ENCODE assay signal across 28 cellular contexts in the genomic region with DNA sequence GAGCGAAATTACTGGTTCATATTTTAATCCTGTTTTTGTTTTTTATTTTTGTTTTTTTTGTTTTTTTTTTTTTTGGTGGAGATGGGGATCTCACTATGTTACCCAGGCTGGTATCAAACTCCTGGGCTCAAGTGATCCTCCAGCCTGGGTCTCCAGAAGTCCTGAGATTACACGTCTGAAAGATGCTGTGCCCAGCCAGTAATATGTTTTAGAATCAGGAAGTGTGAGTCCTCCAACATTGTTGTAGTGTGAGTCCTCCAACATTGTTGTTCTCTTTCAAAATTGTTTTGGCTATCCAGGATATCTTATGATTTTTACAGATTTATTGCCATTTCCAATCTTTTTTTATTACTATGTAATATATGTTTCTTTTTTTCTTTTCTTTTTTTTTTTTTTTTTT.
"Had no signal": no experiment of that assay in that cellular context is flagged by ENCODE, and none has a peak within 500 bp of the region (broad histone marks: within the 10 kb centered on the region; RNA-seq: fewer than 3 reads in every experiment).

No MANE protein-coding gene starts in this region.

- H3K27me3 ChIP-seq: dorsolateral prefrontal cortex, esophagus muscularis mucosa, esophagus squamous epithelium, foreskin keratinocyte, gastroesophageal sphincter, heart left ventricle, hepatocyte had no signal

- H3K4me3 ChIP-seq: coronary artery, dorsolateral prefrontal cortex, esophagus muscularis mucosa, esophagus squamous epithelium, gastrocnemius medialis, gastroesophageal sphincter, heart left ventricle, heart right ventricle, hepatocyte had no signal

- H3K4me1 ChIP-seq: esophagus muscularis mucosa, foreskin keratinocyte, gastrocnemius medialis, gastroesophageal sphincter had no signal

- H3K4me2 ChIP-seq: hepatocyte had no signal

- FAIRE-seq: endometrium, endothelial cell of umbilical vein, frontal cortex had no signal

- H3K9me3 ChIP-seq: esophagus muscularis mucosa, esophagus squamous epithelium, gastrocnemius medialis, gastroesophageal sphincter had no signal

- H2AFZ ChIP-seq: hepatocyte had no signal

- H3K79me2 ChIP-seq: hepatocyte had no signal

- DNase-seq: cortex of kidney; dermis blood vessel endothelial cell; dorsolateral prefrontal cortex; effector CD4-positive, alpha-beta T cell; effector CD8-positive, alpha-beta T cell; effector memory CD4-positive, alpha-beta T cell; effector memory CD8-positive, alpha-beta T cell; endodermal cell; erythroblast; esophagus squamous epithelium; foreskin fibroblast; foreskin keratinocyte; foreskin melanocyte; gastrocnemius medialis; glutamatergic neuron; head of caudate nucleus; heart left ventricle; heart right ventricle; hippocampal formation had no signal

- H3K36me3 ChIP-seq: esophagus muscularis mucosa, esophagus squamous epithelium, gastrocnemius medialis, gastroesophageal sphincter, heart left ventricle, heart right ventricle had no signal

- H3K27ac ChIP-seq: coronary artery, dorsolateral prefrontal cortex, epithelial cell of prostate, esophagus muscularis mucosa, esophagus squamous epithelium, foreskin keratinocyte, gastrocnemius medialis, gastroesophageal sphincter, heart left ventricle, heart right ventricle, hepatocyte had no signal

- ATAC-seq: effector memory CD8-positive, alpha-beta T cell; esophagus mucosa; foreskin keratinocyte; gastrocnemius medialis; gastroesophageal sphincter; heart left ventricle; heart right ventricle had no signal
